ENCODE assay signal across 9 cellular contexts in genomic region chr13:80235131-80235530, GRCh38.
DNase-seq lines count a peak whose midpoint lies in the region; ATAC-seq lines count a peak whose summit lies in the region.
"Had no signal": no experiment of that assay in that cellular context is flagged by ENCODE, and none has a peak within 500 bp of the region (broad histone marks: within the 10 kb centered on the region; RNA-seq: fewer than 3 reads in every experiment).

No MANE protein-coding gene starts in this region.

- no peaks in the 10 kb centered on the region for H3K4me1 Mint-ChIP-seq in activated naive CD4-positive, alpha-beta T cell treated with anti-CD3 and anti-CD28 coated beads, Interleukin-2, amount 10 ng/mL, durations not matched to agents 7 days and 5 days
- no peaks in the 10 kb centered on the region for H3K4me1 Mint-ChIP-seq in activated CD8-positive, alpha-beta T cell treated with anti-CD3 and anti-CD28 coated beads, Interleukin-2, amount 10 ng/mL, durations not matched to agents 7 days and 5 days (ENCODE audit: low read depth)
- no peaks in the 10 kb centered on the region for H3K4me1 Mint-ChIP-seq in stimulated activated memory B cell treated with anti-CD40 and anti-IgM and Interleukin-4, amounts not matched to agents 10 μg/mL and 1 μg/mL and 100 μg/mL, for 72 hours

- POLR2A ChIA-PET in activated CD8-positive, alpha-beta T cell treated with anti-CD3 and anti-CD28 coated beads, Interleukin-2, amount 10 ng/mL, durations not matched to agents 7 days and 5 days (lab: Charles Lee) = no interaction called here

- ATAC-seq in GM19467 (IDR thresholded peaks at IDR 0.05; ENCODE audit: unreplicated experiment) (peak; percentile 92), HG03280 (IDR thresholded peaks at IDR 0.05; ENCODE audit: unreplicated experiment) (peak; percentile 56)
- ATAC-seq in activated CD8-positive, alpha-beta T cell treated with anti-CD3 and anti-CD28 coated beads, Interleukin-2, amount 10 ng/mL, durations not matched to agents 7 days and 5 days = no peak
- no peak for ATAC-seq in stimulated activated memory B cell treated with anti-CD40 and anti-IgM and Interleukin-4, amounts not matched to agents 10 μg/mL and 1 μg/mL and 100 μg/mL, for 72 hours
- ATAC-seq: activated CD4-positive, CD25-positive, alpha-beta regulatory T cell treated with anti-CD3 and anti-CD28 coated beads, Interleukin-2, amount 50 U/mL, for 24 hours had no signal

- no peak overlapping the region for H3K4me3 Mint-ChIP-seq in activated naive CD4-positive, alpha-beta T cell treated with anti-CD3 and anti-CD28 coated beads, Interleukin-2, amount 10 ng/mL, durations not matched to agents 7 days and 5 days
- no peak overlapping the region for H3K4me3 Mint-ChIP-seq in activated CD8-positive, alpha-beta T cell treated with anti-CD3 and anti-CD28 coated beads, Interleukin-2, amount 10 ng/mL, durations not matched to agents 7 days and 5 days
- H3K4me3 Mint-ChIP-seq in stimulated activated memory B cell treated with anti-CD40 and anti-IgM and Interleukin-4, amounts not matched to agents 10 μg/mL and 1 μg/mL and 100 μg/mL, for 72 hours = no peak overlapping the region

- CTCF ChIA-PET in activated naive CD4-positive, alpha-beta T cell treated with anti-CD3 and anti-CD28 coated beads, Interleukin-2, amount 10 ng/mL, durations not matched to agents 7 days and 5 days (lab: Charles Lee) = no interaction called here
- CTCF ChIA-PET in activated CD8-positive, alpha-beta T cell treated with anti-CD3 and anti-CD28 coated beads, Interleukin-2, amount 10 ng/mL, durations not matched to agents 7 days and 5 days (lab: Charles Lee) = no interaction called here

- DNase-seq in astrocyte of the hippocampus (ENCODE audit: low read depth, low spot score) (peak; percentile 42), renal cortical epithelial cell (ENCODE audit: low read depth) (peak; percentile 97), SK-N-DZ (ENCODE audit: low spot score) (no peak)
- DNase-seq in activated naive CD4-positive, alpha-beta T cell treated with anti-CD3 and anti-CD28 coated beads, Interleukin-2, amount 10 ng/mL, durations not matched to agents 7 days and 5 days = no peak
- DNase-seq in activated CD8-positive, alpha-beta T cell treated with anti-CD3 and anti-CD28 coated beads, Interleukin-2, amount 10 ng/mL, durations not matched to agents 7 days and 5 days = no peak

- H3K36me3 Mint-ChIP-seq in activated naive CD4-positive, alpha-beta T cell treated with anti-CD3 and anti-CD28 coated beads, Interleukin-2, amount 10 ng/mL, durations not matched to agents 7 days and 5 days = no peaks in the 10 kb centered on the region
- H3K36me3 Mint-ChIP-seq in activated CD8-positive, alpha-beta T cell treated with anti-CD3 and anti-CD28 coated beads, Interleukin-2, amount 10 ng/mL, durations not matched to agents 7 days and 5 days (ENCODE audit: low read depth) = no peaks in the 10 kb centered on the region
- no peaks in the 10 kb centered on the region for H3K36me3 Mint-ChIP-seq in stimulated activated memory B cell treated with anti-CD40 and anti-IgM and Interleukin-4, amounts not matched to agents 10 μg/mL and 1 μg/mL and 100 μg/mL, for 72 hours

- H3K27me3 Mint-ChIP-seq in activated naive CD4-positive, alpha-beta T cell treated with anti-CD3 and anti-CD28 coated beads, Interleukin-2, amount 10 ng/mL, durations not matched to agents 7 days and 5 days = no peaks in the 10 kb centered on the region
- H3K27me3 Mint-ChIP-seq in activated CD8-positive, alpha-beta T cell treated with anti-CD3 and anti-CD28 coated beads, Interleukin-2, amount 10 ng/mL, durations not matched to agents 7 days and 5 days (ENCODE audit: low read depth) = no peaks in the 10 kb centered on the region
- peaks cover 13% of the 10 kb centered on the region for H3K27me3 Mint-ChIP-seq in stimulated activated memory B cell treated with anti-CD40 and anti-IgM and Interleukin-4, amounts not matched to agents 10 μg/mL and 1 μg/mL and 100 μg/mL, for 72 hours

- H3K27ac Mint-ChIP-seq in activated naive CD4-positive, alpha-beta T cell treated with anti-CD3 and anti-CD28 coated beads, Interleukin-2, amount 10 ng/mL, durations not matched to agents 7 days and 5 days = no peak overlapping the region
- H3K27ac Mint-ChIP-seq in activated CD8-positive, alpha-beta T cell treated with anti-CD3 and anti-CD28 coated beads, Interleukin-2, amount 10 ng/mL, durations not matched to agents 7 days and 5 days = no peak overlapping the region
- no peak overlapping the region for H3K27ac Mint-ChIP-seq in stimulated activated memory B cell treated with anti-CD40 and anti-IgM and Interleukin-4, amounts not matched to agents 10 μg/mL and 1 μg/mL and 100 μg/mL, for 72 hours

- H3K9me3 Mint-ChIP-seq in activated naive CD4-positive, alpha-beta T cell treated with anti-CD3 and anti-CD28 coated beads, Interleukin-2, amount 10 ng/mL, durations not matched to agents 7 days and 5 days = no peaks in the 10 kb centered on the region
- no peaks in the 10 kb centered on the region for H3K9me3 Mint-ChIP-seq in activated CD8-positive, alpha-beta T cell treated with anti-CD3 and anti-CD28 coated beads, Interleukin-2, amount 10 ng/mL, durations not matched to agents 7 days and 5 days (ENCODE audit: insufficient read depth)
- H3K9me3 Mint-ChIP-seq in stimulated activated memory B cell treated with anti-CD40 and anti-IgM and Interleukin-4, amounts not matched to agents 10 μg/mL and 1 μg/mL and 100 μg/mL, for 72 hours = peaks cover 3% of the 10 kb centered on the region

Comparison
In these comparisons a context has a peak if more than half of its experiments do, and no peak if none do; other contexts are left out.
1. ATAC-seq: peak in GM19467 (single experiment) and HG03280 (single experiment); none in activated CD8-positive, alpha-beta T cell treated with anti-CD3 and anti-CD28 coated beads, Interleukin-2, amount 10 ng/mL, durations not matched to agents 7 days and 5 days (single experiment) and stimulated activated memory B cell treated with anti-CD40 and anti-IgM and Interleukin-4, amounts not matched to agents 10 μg/mL and 1 μg/mL and 100 μg/mL, for 72 hours (single experiment).
2. DNase-seq: peak in astrocyte of the hippocampus (single experiment) and renal cortical epithelial cell (single experiment); none in SK-N-DZ (single experiment), activated naive CD4-positive, alpha-beta T cell treated with anti-CD3 and anti-CD28 coated beads, Interleukin-2, amount 10 ng/mL, durations not matched to agents 7 days and 5 days (single experiment) and activated CD8-positive, alpha-beta T cell treated with anti-CD3 and anti-CD28 coated beads, Interleukin-2, amount 10 ng/mL, durations not matched to agents 7 days and 5 days (single experiment).